ENCODE assay signal across 8 cellular contexts in genomic region chr12:68932123-68932700, GRCh38. TPM values are rescaled to one million over a fixed set of nuclear protein-coding genes. Genes with fewer than 3 reads are reported as not detected.
DNase-seq lines count a peak whose midpoint lies in the region; ATAC-seq and TF ChIP-seq lines count a peak whose summit lies in the region.

No MANE protein-coding gene starts in this region.

- H3K4me3 ChIP-seq in SK-N-SH (ENCODE audit: low read depth in 2 of 2, low read length in 1 of 2): peak overlapping the region; percentile 57 to 60
- peak overlapping the region; percentile 66 to 71 (median 68) for H3K4me3 ChIP-seq in esophagus muscularis mucosa

- H3K79me2 ChIP-seq in SK-N-SH (ENCODE audit: insufficient read depth): no peaks in the 10 kb centered on the region

- TF ChIP-seq EP300 in SK-N-SH (IDR thresholded peaks at IDR 0.05; ENCODE audit: borderline replicate concordance in 1 of 2, low read depth in 1 of 2, low read length in 1 of 2): no peak
- no peak for TF ChIP-seq EP300 in esophagus muscularis mucosa (IDR thresholded peaks at IDR 0.05)

- no peaks in the 10 kb centered on the region for H3F3A ChIP-seq in SK-N-SH (replicated peaks; ENCODE audit: insufficient read depth)

- peak overlapping the region; percentile 60; the same call in 1 of the 2 replicates for H3K9ac ChIP-seq in SK-N-SH

- H3K4me1 Mint-ChIP-seq in natural killer cell treated with Interleukin-12 subunit alpha and Interleukin-12 subunit beta and Interleukin-15 and Interleukin-18, amount 100 ng/mL, for 72 hours (ENCODE audit: low read depth in 2 of 2): peaks cover 7 to 8% of the 10 kb centered on the region in 2 donors

- peak overlapping the region; percentile 44; the same call in 1 of the 2 replicates for H2AFZ ChIP-seq in SK-N-SH (ENCODE audit: low read depth)

- H3K27me3 ChIP-seq in SK-N-SH (ENCODE audit: insufficient read depth): no peaks in the 10 kb centered on the region; the same call in 1 of the 2 replicates
- H3K27me3 ChIP-seq in esophagus muscularis mucosa: peaks cover 0 to 21% (median 0%) of the 10 kb centered on the region in 4 donors

- H3K9me3 Mint-ChIP-seq in natural killer cell treated with Interleukin-12 subunit alpha and Interleukin-12 subunit beta and Interleukin-15 and Interleukin-18, amount 100 ng/mL, for 72 hours: no peaks in the 10 kb centered on the region

- ATAC-seq in GM18867 (IDR thresholded peaks at IDR 0.05; ENCODE audit: unreplicated experiment): peak; percentile 35
- peak; percentile 19 for ATAC-seq in HG03039 (IDR thresholded peaks at IDR 0.05; ENCODE audit: unreplicated experiment)
- ATAC-seq in natural killer cell treated with Interleukin-12 subunit alpha and Interleukin-12 subunit beta and Interleukin-15 and Interleukin-18, amount 100 ng/mL, for 72 hours: no peak

- H3K36me3 ChIP-seq in SK-N-SH (replicated peaks in 1 of 2; ENCODE audit: control insufficient read depth in 1 of 2, insufficient read depth in 2 of 2, low read length in 1 of 2): peaks cover 0 to 12% of the 10 kb centered on the region in 2 experiments
- no peaks in the 10 kb centered on the region for H3K36me3 ChIP-seq in esophagus muscularis mucosa

- peaks cover 5% of the 10 kb centered on the region for H3K36me3 Mint-ChIP-seq in natural killer cell treated with Interleukin-12 subunit alpha and Interleukin-12 subunit beta and Interleukin-15 and Interleukin-18, amount 100 ng/mL, for 72 hours

- TF ChIP-seq CTCF in SK-N-SH (IDR thresholded peaks at IDR 0.05) (no peak), esophagus muscularis mucosa (IDR thresholded peaks at IDR 0.05) (no peak)

- WGBS in SK-N-SH (ENCODE audit: low lambda C conversion rate): 7% methylated on average over 9 of the region's 9 CpGs
- WGBS in esophagus muscularis mucosa: 38% methylated on average over 9 of the region's 9 CpGs

- H3K4me3 Mint-ChIP-seq in natural killer cell treated with Interleukin-12 subunit alpha and Interleukin-12 subunit beta and Interleukin-15 and Interleukin-18, amount 100 ng/mL, for 72 hours: peak overlapping the region; percentile 79

- CTCF ChIA-PET in SK-N-SH (lab: Yijun Ruan, JAX): no interaction called here

- H3K27ac ChIP-seq in SK-N-SH (ENCODE audit: low read depth in 2 of 2, low read length in 1 of 2) (peak overlapping the region in 1 of 2 experiments; percentile 14; a peak in 1 of 4 replicates), esophagus muscularis mucosa (replicated peaks in 1 of 4) (peak overlapping the region in 3 of 4 donors; percentile 60 to 75 (median 69))

- intact Hi-C loops in esophagus muscularis mucosa (cut with DNase I): no loop called here

- no peaks in the 10 kb centered on the region for H3K9me3 ChIP-seq in SK-N-SH
- H3K9me3 ChIP-seq in esophagus muscularis mucosa: no peaks in the 10 kb centered on the region

- H3K27ac Mint-ChIP-seq in natural killer cell treated with Interleukin-12 subunit alpha and Interleukin-12 subunit beta and Interleukin-15 and Interleukin-18, amount 100 ng/mL, for 72 hours: peak overlapping the region in 1 of 2 donors; percentile 56

- POLR2A ChIA-PET in SK-N-SH (lab: Yijun Ruan, JAX): no interaction called here

- TF ChIP-seq RAD21 in SK-N-SH (IDR thresholded peaks at IDR 0.05; ENCODE audit: low read length): no peak

- H3K9me2 ChIP-seq in SK-N-SH: no peaks in the 10 kb centered on the region

- H4K20me1 ChIP-seq in SK-N-SH (ENCODE audit: insufficient read depth): no peaks in the 10 kb centered on the region

- H3K4me1 ChIP-seq in SK-N-SH (ENCODE audit: control insufficient read depth in 1 of 2, insufficient read depth in 2 of 2, low read depth in 1 of 2, low read length in 1 of 2) (no peaks in the 10 kb centered on the region; a peak in 1 of 4 replicates), esophagus muscularis mucosa (peaks cover 0 to 18% (median 14%) of the 10 kb centered on the region in 4 donors)

- DNase-seq in 8988T (peak; percentile 20), SK-N-SH (no peak), esophagus muscularis mucosa (ENCODE audit: extremely low spot score) (no peak), dedifferentiated amniotic fluid mesenchymal stem cell (ENCODE audit: extremely low spot score) (no peak)
- no peak for DNase-seq in natural killer cell treated with Interleukin-12 subunit alpha and Interleukin-12 subunit beta and Interleukin-15 and Interleukin-18, amount 100 ng/mL, for 72 hours (ENCODE audit: low spot score)
- DNase-seq in stimulated activated CD4-positive, alpha-beta T cell treated with anti-CD3 and anti-CD28 coated beads, Interleukin-15, amount 100 ng/mL, for 24 hours: no peak

- TF ChIP-seq POLR2A in esophagus muscularis mucosa (IDR thresholded peaks at IDR 0.05; ENCODE audit: low read depth): no peak

- H3K4me2 ChIP-seq in SK-N-SH: peak overlapping the region; percentile 97

- peaks cover 20 to 25% of the 10 kb centered on the region in 2 donors for H3K27me3 Mint-ChIP-seq in natural killer cell treated with Interleukin-12 subunit alpha and Interleukin-12 subunit beta and Interleukin-15 and Interleukin-18, amount 100 ng/mL, for 72 hours

TF ChIP-seq in SK-N-SH, 30 proteins besides CTCF, POLR2A, EP300 and RAD21:
- no peak for TF ChIP-seq ELF1 (IDR thresholded peaks at IDR 0.05)
- no peak for TF ChIP-seq TCF12 (IDR thresholded peaks at IDR 0.05)
- no peak for TF ChIP-seq GATA2 (CRISPR knock-in tag; IDR thresholded peaks at IDR 0.05)
- no peak for TF ChIP-seq SIN3A (IDR thresholded peaks at IDR 0.05; ENCODE audit: borderline replicate concordance, low read depth, low read length)
- no peak for TF ChIP-seq IRF3 (IDR thresholded peaks at IDR 0.05; ENCODE audit: low read depth, low read length)
- 0 out of 2 replicates have a peak, but pooled peaks have one; percentile 2 for TF ChIP-seq MAX (IDR thresholded peaks at IDR 0.05; ENCODE audit: low read depth)
TF ChIP-seq in SK-N-SH: peak in this region for 1.

RNA-seq across cellular contexts. Expression of gene CPM, which starts 0.8 kb away (rescaled TPM):
- 10.8 and 11.9 TPM in 2 replicates for polyA plus RNA-seq in SK-N-SH (2012; rRNA removed)
- polyA plus RNA-seq in SK-N-SH (2012; cell fraction: cytosol; rRNA removed): 17.2 and 19.2 TPM in 2 replicates
- polyA plus RNA-seq in SK-N-SH (2012; cell fraction: nucleus; rRNA removed): 4.0 and 5.9 TPM in 2 replicates
- 10 to 100 TPM; 30.2 to 51.9 (median 35.0) TPM for total RNA-seq in esophagus muscularis mucosa
- 1 to 10 TPM; 3.7 to 5.3 TPM for total RNA-seq in natural killer cell treated with Interleukin-12 subunit alpha and Interleukin-12 subunit beta and Interleukin-15 and Interleukin-18, amount 100 ng/mL, for 72 hours

Comparison
In these comparisons a context has a peak if more than half of its experiments do, and no peak if none do; other contexts are left out.
1. ATAC-seq: peak in GM18867 (single experiment) and HG03039 (single experiment); none in natural killer cell treated with Interleukin-12 subunit alpha and Interleukin-12 subunit beta and Interleukin-15 and Interleukin-18, amount 100 ng/mL, for 72 hours (0 of 2).
2. RNA of gene CPM, which starts 0.8 kb away (total RNA-seq): 30.2 to 51.9 TPM in esophagus muscularis mucosa; 3.7 to 5.3 TPM in natural killer cell treated with Interleukin-12 subunit alpha and Interleukin-12 subunit beta and Interleukin-15 and Interleukin-18, amount 100 ng/mL, for 72 hours; every median in the first group is over 4 times any median in the second.